1 cellular context compared by ENCODE assay signal in the genomic region with DNA sequence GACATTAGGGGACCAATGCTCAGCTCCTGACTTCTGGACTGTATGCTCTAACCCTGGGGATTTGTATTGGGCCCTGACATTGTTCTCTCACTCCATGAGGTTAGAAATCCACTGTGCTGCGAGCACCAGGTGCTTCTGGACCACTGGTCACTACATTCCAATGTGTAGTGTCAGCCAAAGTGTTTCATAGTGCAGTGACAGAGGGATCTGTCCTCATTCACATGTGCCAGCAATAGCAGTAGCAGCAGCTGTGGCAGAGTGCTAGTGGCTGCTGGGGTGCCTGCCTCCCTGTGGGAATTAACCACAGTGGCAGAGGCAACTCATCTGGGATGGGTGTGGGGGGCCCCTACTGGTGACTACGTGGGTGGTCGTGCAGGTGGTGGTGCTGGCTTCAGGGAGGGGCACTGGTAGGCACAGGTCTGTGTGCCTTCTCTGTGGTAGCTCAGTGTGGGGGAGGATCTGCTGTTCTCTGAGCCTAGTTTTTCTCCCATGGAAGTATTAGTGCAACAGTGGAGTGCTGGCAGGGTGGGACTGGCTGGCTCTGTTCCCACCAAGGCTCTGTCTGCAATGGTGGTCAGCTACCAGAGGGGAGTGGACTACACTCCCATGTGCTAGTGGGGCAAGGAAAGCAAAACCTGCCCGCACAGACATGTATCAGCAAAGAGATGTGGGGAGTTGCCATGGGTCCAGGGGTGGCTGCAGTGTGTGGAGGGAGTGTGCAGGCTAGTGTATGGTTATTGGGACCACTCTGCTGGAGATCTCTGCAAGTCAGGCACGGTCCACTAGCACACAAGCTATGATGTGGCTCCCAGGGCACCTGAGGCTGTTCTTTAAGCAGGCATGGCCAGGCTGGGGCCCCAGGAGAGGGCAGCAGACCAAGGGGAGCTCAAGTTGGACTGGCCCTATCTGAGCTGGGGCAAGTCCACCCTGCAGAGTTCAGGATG.
TF ChIP-seq lines count a peak whose summit lies in the region.

No MANE protein-coding gene starts in this region.

TF ChIP-seq in IMR-90, 13 proteins besides CTCF, POLR2A, EP300 and RAD21 (continued from another document):
- TF ChIP-seq USF2 (IDR thresholded peaks at IDR 0.05; ENCODE audit: low read depth, low read length) (no peak), RCOR1 (IDR thresholded peaks at IDR 0.05; ENCODE audit: insufficient replicate concordance, low read length) (no peak), BHLHE40 (IDR thresholded peaks at IDR 0.05; ENCODE audit: low read depth, low read length) (no peak), MAZ (IDR thresholded peaks at IDR 0.05; ENCODE audit: borderline replicate concordance, low read depth, low read length) (no peak), MXI1 (IDR thresholded peaks at IDR 0.05; ENCODE audit: borderline replicate concordance, low read depth, low read length) (no peak), SMC3 (IDR thresholded peaks at IDR 0.05; ENCODE audit: low read depth, low read length) (no peak), ELK1 (IDR thresholded peaks at IDR 0.05; ENCODE audit: borderline replicate concordance, low read depth, low read length) (no peak), FOS (IDR thresholded peaks at IDR 0.05; ENCODE audit: low read depth, low read length) (no peak), NFE2L2 (IDR thresholded peaks at IDR 0.05; ENCODE audit: low read depth, low read length) (no peak)
